In genomic region chr7:100486753-100487446, GRCh38 we compare ENCODE assay signal across 17 cellular contexts. TPM values are rescaled to one million over a fixed set of nuclear protein-coding genes. Genes with fewer than 3 reads are reported as not detected.
A peak's percentile ranks its signal among the peaks of the same experiment; 100 is the strongest.
DNase-seq lines count a peak whose midpoint lies in the region; ATAC-seq and TF ChIP-seq lines count a peak whose summit lies in the region.
"Had no signal": no experiment of that assay in that cellular context is flagged by ENCODE, and none has a peak within 500 bp of the region (broad histone marks: within the 10 kb centered on the region; RNA-seq: fewer than 3 reads in every experiment).

No MANE protein-coding gene starts in this region.

- H3K4me2 ChIP-seq in H9 (ENCODE audit: insufficient read depth, insufficient read length, low read length), result no peak overlapping the region
- H3K4me2 ChIP-seq: PC-9 had no signal

- WGBS in H9 (ENCODE audit: extremely low coverage, insufficient read length, low lambda C conversion rate), result no CpG with 5 or more reads among the region's 30 CpGs

- peaks cover 0 to 2% of the 10 kb centered on the region in 2 experiments; a peak in 1 of 5 replicates for H3K9me3 Mint-ChIP-seq in H9
- no peaks in the 10 kb centered on the region for H3K9me3 Mint-ChIP-seq in stimulated activated naive B cell treated with anti-CD40 and anti-IgM and Interleukin-4, amounts not matched to agents 10 μg/mL and 1 μg/mL and 100 μg/mL, for 72 hours
- H3K9me3 Mint-ChIP-seq in effector memory CD8-positive, alpha-beta T cell, result no peaks in the 10 kb centered on the region
- H3K9me3 Mint-ChIP-seq: activated CD4-positive, alpha-beta memory T cell treated with anti-CD3 and anti-CD28 coated beads, Interleukin-2, amount 10 ng/mL, durations not matched to agents 7 days and 5 days; activated naive CD4-positive, alpha-beta T cell treated with anti-CD3 and anti-CD28 coated beads, Interleukin-2, amount 50 U/mL, for 24 hours; dendritic cell treated with granulocyte-macrophage colony-stimulating factor and Interleukin-4, amounts not matched to agents 40 ng/mL and 50 ng/mL, for 4 days had no signal

- no peak overlapping the region for H2BK12ac ChIP-seq in H9 (ENCODE audit: insufficient read length, low read depth, low read length)

- no peak overlapping the region for H3K4me3 Mint-ChIP-seq in H9
- H3K4me3 Mint-ChIP-seq in stimulated activated naive B cell treated with anti-CD40 and anti-IgM and Interleukin-4, amounts not matched to agents 10 μg/mL and 1 μg/mL and 100 μg/mL, for 72 hours, result no peak overlapping the region
- H3K4me3 Mint-ChIP-seq in effector memory CD8-positive, alpha-beta T cell, result no peak overlapping the region
- H3K4me3 Mint-ChIP-seq: activated CD4-positive, alpha-beta memory T cell treated with anti-CD3 and anti-CD28 coated beads, Interleukin-2, amount 10 ng/mL, durations not matched to agents 7 days and 5 days; activated naive CD4-positive, alpha-beta T cell treated with anti-CD3 and anti-CD28 coated beads, Interleukin-2, amount 50 U/mL, for 24 hours; dendritic cell treated with granulocyte-macrophage colony-stimulating factor and Interleukin-4, amounts not matched to agents 40 ng/mL and 50 ng/mL, for 4 days had no signal

- no peak for TF ChIP-seq CTCF in H9 (conservative IDR thresholded peaks at IDR 0.05)

- no peak overlapping the region for H4K5ac ChIP-seq in H9 (ENCODE audit: insufficient read length, low read depth, low read length)

- H3K27ac Mint-ChIP-seq in H9, result no peak overlapping the region
- H3K27ac Mint-ChIP-seq in stimulated activated naive B cell treated with anti-CD40 and anti-IgM and Interleukin-4, amounts not matched to agents 10 μg/mL and 1 μg/mL and 100 μg/mL, for 72 hours, result no peak overlapping the region
- H3K27ac Mint-ChIP-seq in effector memory CD8-positive, alpha-beta T cell, result no peak overlapping the region
- H3K27ac Mint-ChIP-seq: activated CD4-positive, alpha-beta memory T cell treated with anti-CD3 and anti-CD28 coated beads, Interleukin-2, amount 10 ng/mL, durations not matched to agents 7 days and 5 days; activated naive CD4-positive, alpha-beta T cell treated with anti-CD3 and anti-CD28 coated beads, Interleukin-2, amount 50 U/mL, for 24 hours; dendritic cell treated with granulocyte-macrophage colony-stimulating factor and Interleukin-4, amounts not matched to agents 40 ng/mL and 50 ng/mL, for 4 days had no signal

- DNase-seq in Daoy (ENCODE audit: low read depth), result peak; percentile 49
- DNase-seq in H9, result peak; percentile 52
- DNase-seq in amniotic epithelial cell (ENCODE audit: low read depth), result peak; percentile 47
- DNase-seq in left kidney (ENCODE audit: low read depth, low spot score), result peak; percentile 63
- no peak for DNase-seq in stimulated activated naive B cell treated with anti-CD40 and anti-IgM and Interleukin-4, amounts not matched to agents 10 μg/mL and 1 μg/mL and 100 μg/mL, for 72 hours
- no peak for DNase-seq in effector memory CD8-positive, alpha-beta T cell
- DNase-seq: activated CD4-positive, alpha-beta memory T cell treated with anti-CD3 and anti-CD28 coated beads, Interleukin-2, amount 10 ng/mL, durations not matched to agents 7 days and 5 days; kidney glomerular epithelial cell; NCI-H2029; PC-9; T1000; tibial artery had no signal

- H3K27me3 Mint-ChIP-seq in H9 (ENCODE audit: low read depth), result peaks cover 3% of the 10 kb centered on the region
- H3K27me3 Mint-ChIP-seq in stimulated activated naive B cell treated with anti-CD40 and anti-IgM and Interleukin-4, amounts not matched to agents 10 μg/mL and 1 μg/mL and 100 μg/mL, for 72 hours, result peaks cover 24 to 45% of the 10 kb centered on the region in 2 donors
- H3K27me3 Mint-ChIP-seq in effector memory CD8-positive, alpha-beta T cell, result no peaks in the 10 kb centered on the region
- H3K27me3 Mint-ChIP-seq: activated naive CD4-positive, alpha-beta T cell treated with anti-CD3 and anti-CD28 coated beads, Interleukin-2, amount 50 U/mL, for 24 hours had no signal

- no peak overlapping the region for H2BK120ac ChIP-seq in H9 (ENCODE audit: low read depth, low read length, poor library complexity, severe bottlenecking)

- H3K4me1 Mint-ChIP-seq in H9, result peaks cover 25 to 50% of the 10 kb centered on the region in 2 experiments
- H3K4me1 Mint-ChIP-seq in stimulated activated naive B cell treated with anti-CD40 and anti-IgM and Interleukin-4, amounts not matched to agents 10 μg/mL and 1 μg/mL and 100 μg/mL, for 72 hours, result peaks cover 7 to 13% of the 10 kb centered on the region in 2 donors
- H3K4me1 Mint-ChIP-seq in effector memory CD8-positive, alpha-beta T cell (ENCODE audit: low read depth in 2 of 2), result peaks cover 10 to 18% of the 10 kb centered on the region in 2 donors

- no peak overlapping the region for H2BK15ac ChIP-seq in H9 (ENCODE audit: low read depth, low read length)

- H3T11ph ChIP-seq in H9 (ENCODE audit: low read length), result no peak overlapping the region

- H4K8ac ChIP-seq in H9 (replicated peaks; ENCODE audit: insufficient read length, low read depth, low read length), result no peak overlapping the region

- peaks cover 2% of the 10 kb centered on the region; the same call in 1 of the 2 replicates for H3K4me1 ChIP-seq in H9 (ENCODE audit: insufficient read depth, low read length)

- H3K56ac ChIP-seq in H9 (ENCODE audit: insufficient read length, low read depth, low read length), result no peak overlapping the region

- H3K27me3 ChIP-seq in H9 (ENCODE audit: insufficient read depth, low read length), result no peaks in the 10 kb centered on the region

- H2BK5ac ChIP-seq in H9 (ENCODE audit: insufficient read length, low read length), result no peak overlapping the region

- H2BK20ac ChIP-seq in H9 (ENCODE audit: low read depth, low read length, poor library complexity, severe bottlenecking), result no peak overlapping the region

- ATAC-seq in GM18517 (IDR thresholded peaks at IDR 0.05; ENCODE audit: unreplicated experiment) (no peak), GM19397 (IDR thresholded peaks at IDR 0.05; ENCODE audit: unreplicated experiment) (no peak)
- no peak for ATAC-seq in stimulated activated naive B cell treated with anti-CD40 and anti-IgM and Interleukin-4, amounts not matched to agents 10 μg/mL and 1 μg/mL and 100 μg/mL, for 72 hours (replicated peaks)
- ATAC-seq in effector memory CD8-positive, alpha-beta T cell (replicated peaks), result no peak

- no peak overlapping the region for H3K4ac ChIP-seq in H9 (ENCODE audit: low read depth, low read length)

- no peaks in the 10 kb centered on the region for H3K79me1 ChIP-seq in H9 (ENCODE audit: insufficient read depth, low read depth, low read length, poor library complexity, severe bottlenecking)

- peaks cover 0 to 8% (median 0%) of the 10 kb centered on the region in 3 experiments; a peak in 1 of 7 replicates for H3K36me3 Mint-ChIP-seq in H9 (ENCODE audit: insufficient read depth in 1 of 3, low read depth in 3 of 3)
- no peaks in the 10 kb centered on the region for H3K36me3 Mint-ChIP-seq in stimulated activated naive B cell treated with anti-CD40 and anti-IgM and Interleukin-4, amounts not matched to agents 10 μg/mL and 1 μg/mL and 100 μg/mL, for 72 hours
- peaks cover 5% of the 10 kb centered on the region for H3K36me3 Mint-ChIP-seq in effector memory CD8-positive, alpha-beta T cell (ENCODE audit: insufficient read depth)
- H3K36me3 Mint-ChIP-seq: activated naive CD4-positive, alpha-beta T cell treated with anti-CD3 and anti-CD28 coated beads, Interleukin-2, amount 50 U/mL, for 24 hours had no signal

- H3K27ac ChIP-seq in H9 (ENCODE audit: insufficient read length, low read depth, low read length), result no peak overlapping the region
- H3K27ac ChIP-seq: PC-9, tibial artery had no signal

- no peak overlapping the region for H4K91ac ChIP-seq in H9 (ENCODE audit: insufficient read length, low read depth, low read length)

- H2AFZ ChIP-seq in H9 (ENCODE audit: low read length), result no peak overlapping the region
- H2AFZ ChIP-seq: PC-9 had no signal

- no peaks in the 10 kb centered on the region for H4K20me1 ChIP-seq in H9 (ENCODE audit: control insufficient read depth, insufficient read depth, insufficient read length)

- no peaks in the 10 kb centered on the region for H3K9me3 ChIP-seq in H9 (ENCODE audit: control insufficient read depth, low read depth, low read length)
- H3K9me3 ChIP-seq: tibial artery had no signal

- no peak overlapping the region for H3K23ac ChIP-seq in H9 (ENCODE audit: insufficient read length, low read depth, low read length)

- no peak overlapping the region for H3K9ac ChIP-seq in H9 (ENCODE audit: extremely low read depth, insufficient read length, low read length)

- H2AK5ac ChIP-seq in H9 (ENCODE audit: insufficient read length, low read length), result no peak overlapping the region

- H3K79me2 ChIP-seq in H9 (ENCODE audit: insufficient read depth, low read length), result no peaks in the 10 kb centered on the region

- H3K14ac ChIP-seq in H9 (ENCODE audit: insufficient read depth, low read length), result no peak overlapping the region

- peaks cover 5% of the 10 kb centered on the region for H3K23me2 ChIP-seq in H9 (ENCODE audit: insufficient read length, low read depth, low read length, poor library complexity, severe bottlenecking)

- no peak overlapping the region for H3K18ac ChIP-seq in H9 (ENCODE audit: insufficient read length, low read depth, low read length)

RNA-seq across cellular contexts. Expression of gene NYAP1, which starts 3.2 kb away (rescaled TPM):
- total RNA-seq in Daoy (2014; rRNA removed; shearing (Covaris generic)), result 0.06 TPM in 1 of 2 replicates, not detected in the other
- total RNA-seq in H9 (2021), result 3.2 and 4.0 TPM in 2 replicates
- total RNA-seq: myocyte had no signal

RNA-seq across cellular contexts. Expression of gene TSC22D4, which starts 7.9 kb away (rescaled TPM):
- total RNA-seq in Daoy (2014; rRNA removed; shearing (Covaris generic)), result 36.6 and 47.4 TPM in 2 replicates
- 17.2 and 17.5 TPM in 2 replicates for total RNA-seq in H9 (2021)

RNA-seq across cellular contexts. Expression of gene SPACDR, which starts 22.8 kb away (rescaled TPM):
- total RNA-seq in Daoy (2014; rRNA removed; shearing (Covaris generic)), result 1.6 TPM in 1 of 2 replicates, not detected in the other
- 0.39 TPM in 1 of 2 replicates, not detected in the other for total RNA-seq in H9 (2021)

RNA-seq across cellular contexts. Expression of gene PPP1R35, which starts 50.6 kb away (rescaled TPM):
- 70.3 and 92.8 TPM in 2 replicates for total RNA-seq in Daoy (2014; rRNA removed; shearing (Covaris generic))
- total RNA-seq in H9 (2021), result 37.4 and 40.2 TPM in 2 replicates

RNA-seq across cellular contexts. Expression of gene AGFG2, which starts 52.1 kb away (rescaled TPM):
- total RNA-seq in Daoy (2014; rRNA removed; shearing (Covaris generic)), result 16.9 and 19.1 TPM in 2 replicates
- total RNA-seq in H9 (2021), result 11.2 and 12.7 TPM in 2 replicates

Comparison
In these comparisons a context has a peak if more than half of its experiments do, and no peak if none do; other contexts are left out.
1. DNase-seq: peak in Daoy (single experiment), H9 (single experiment), amniotic epithelial cell (single experiment) and left kidney (single experiment); none in stimulated activated naive B cell treated with anti-CD40 and anti-IgM and Interleukin-4, amounts not matched to agents 10 μg/mL and 1 μg/mL and 100 μg/mL, for 72 hours (single experiment) and effector memory CD8-positive, alpha-beta T cell (0 of 3).